7 cellular contexts compared by ENCODE assay signal in genomic region chr22:22235564-22235963, GRCh38. TPM values are rescaled to one million over a fixed set of nuclear protein-coding genes. Genes with fewer than 3 reads are reported as not detected.
DNase-seq lines count a peak whose midpoint lies in the region; ATAC-seq, FAIRE-seq and TF ChIP-seq lines count a peak whose summit lies in the region.

No MANE protein-coding gene starts in this region.

- no peak overlapping the region for H3K4me3 ChIP-seq in body of pancreas

- no peak overlapping the region for H3K27ac ChIP-seq in body of pancreas

- DNase-seq in GM19239 (ENCODE audit: insufficient read length, low spot score), result peak; percentile 59
- peak in 4 of 5 donors; percentile 32 to 43 (median 38) for DNase-seq in T-helper 1 cell
- DNase-seq in body of pancreas, result peak; percentile 34 to 68 (median 41)
- DNase-seq in mucosa of gallbladder (ENCODE audit: low spot score), result peak; percentile 19
- DNase-seq in NCI-H2227 treated with DMSO at 0.1 percent for 48 hours (lab: John Stamatoyannopoulos, UW), result no peak
- DNase-seq in COR-L47 (lab: John Stamatoyannopoulos, UW), result no peak

- intact Hi-C loops in body of pancreas (cut with DNase I), result no loop called here

- H3K36me3 ChIP-seq in body of pancreas (replicated peaks in 1 of 2; ENCODE audit: insufficient read depth in 1 of 2, low read depth in 2 of 2), result no peaks in the 10 kb centered on the region

- no peaks in the 10 kb centered on the region for H3K4me1 ChIP-seq in body of pancreas

- FAIRE-seq in GM19239 (lab: Jason Lieb, UNC), result peak; percentile 86

- no peak for TF ChIP-seq POLR2A in body of pancreas (IDR thresholded peaks at IDR 0.05)

- TF ChIP-seq CTCF in body of pancreas (IDR thresholded peaks at IDR 0.05), result peak in 6 of 7 experiments; percentile 19 to 59 (median 34)

- H3K9me3 ChIP-seq in body of pancreas, result no peaks in the 10 kb centered on the region

- WGBS in body of pancreas, 2 donors, result 20 to 32% methylated on average over 2 of the region's 2 CpGs

- ATAC-seq in body of pancreas (no peak), HG02642 (IDR thresholded peaks at IDR 0.05; ENCODE audit: poor library complexity, unreplicated experiment) (no peak)

- no peaks in the 10 kb centered on the region for H3K27me3 ChIP-seq in body of pancreas

RNA-seq across cellular contexts. Expression of gene VPREB1, which starts 9.0 kb away (rescaled TPM):
- not detected for total RNA-seq in body of pancreas
- not detected for total RNA-seq in mucosa of gallbladder

Comparison
In these comparisons a context has a peak if more than half of its experiments do, and no peak if none do; other contexts are left out.
1. DNase-seq: peak in GM19239 (single experiment), T-helper 1 cell (4 of 5), body of pancreas (4 of 4) and mucosa of gallbladder (single experiment); none in NCI-H2227 treated with DMSO at 0.1 percent for 48 hours (single experiment) and COR-L47 (single experiment).